ENCODE assay signal across 1 cellular context in the genomic region with DNA sequence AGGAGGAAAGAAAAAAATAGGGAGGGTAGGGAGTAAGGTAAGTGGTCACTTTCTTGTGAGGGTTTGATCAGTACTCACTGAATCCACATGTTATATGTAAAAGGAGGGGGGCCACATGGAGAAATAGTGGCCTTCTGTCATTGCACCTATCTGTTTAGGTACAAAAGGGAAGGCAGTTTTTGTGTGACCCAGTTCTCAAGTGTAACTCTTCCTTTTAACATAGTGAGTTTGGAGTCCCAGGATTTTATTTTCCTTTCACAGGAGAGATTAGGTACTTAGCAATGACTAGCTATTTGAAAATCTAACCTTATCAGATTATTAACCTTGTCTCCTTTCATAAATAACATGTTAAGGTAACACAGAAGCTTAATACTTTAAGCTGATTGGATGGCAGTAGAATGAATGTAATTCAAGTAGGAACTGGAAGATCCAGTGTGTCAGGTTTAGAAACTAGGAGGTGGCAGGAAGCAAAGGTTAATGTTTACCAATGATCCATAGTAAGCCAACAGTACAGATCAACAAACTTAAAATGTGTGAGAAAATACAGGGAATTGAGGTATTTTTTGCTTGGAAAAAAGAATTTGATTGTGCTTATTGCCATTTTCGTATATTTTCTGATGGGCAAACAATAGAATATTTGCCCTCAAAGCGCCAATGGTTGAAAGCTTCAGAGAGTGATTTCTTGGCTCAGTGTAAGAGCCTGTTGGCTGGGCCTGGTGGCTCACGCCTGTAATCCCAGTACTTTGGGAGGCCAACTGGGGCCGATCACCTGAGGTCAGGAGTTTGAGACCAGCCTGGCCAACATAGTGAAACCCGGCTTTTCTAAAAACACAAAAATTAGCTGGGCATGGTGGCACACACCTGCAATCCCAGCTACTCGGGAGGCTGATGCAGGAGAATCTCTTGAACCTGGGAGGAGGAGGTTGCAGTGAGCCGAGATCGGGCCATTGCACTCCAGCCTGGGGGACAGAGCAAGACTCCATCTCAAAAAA.
TF ChIP-seq lines count a peak whose summit lies in the region.

No MANE protein-coding gene starts in this region.

TF ChIP-seq in liver, 16 proteins besides CTCF, POLR2A, EP300 and RAD21 (continued from another document):
- TF ChIP-seq, protein P1, sequence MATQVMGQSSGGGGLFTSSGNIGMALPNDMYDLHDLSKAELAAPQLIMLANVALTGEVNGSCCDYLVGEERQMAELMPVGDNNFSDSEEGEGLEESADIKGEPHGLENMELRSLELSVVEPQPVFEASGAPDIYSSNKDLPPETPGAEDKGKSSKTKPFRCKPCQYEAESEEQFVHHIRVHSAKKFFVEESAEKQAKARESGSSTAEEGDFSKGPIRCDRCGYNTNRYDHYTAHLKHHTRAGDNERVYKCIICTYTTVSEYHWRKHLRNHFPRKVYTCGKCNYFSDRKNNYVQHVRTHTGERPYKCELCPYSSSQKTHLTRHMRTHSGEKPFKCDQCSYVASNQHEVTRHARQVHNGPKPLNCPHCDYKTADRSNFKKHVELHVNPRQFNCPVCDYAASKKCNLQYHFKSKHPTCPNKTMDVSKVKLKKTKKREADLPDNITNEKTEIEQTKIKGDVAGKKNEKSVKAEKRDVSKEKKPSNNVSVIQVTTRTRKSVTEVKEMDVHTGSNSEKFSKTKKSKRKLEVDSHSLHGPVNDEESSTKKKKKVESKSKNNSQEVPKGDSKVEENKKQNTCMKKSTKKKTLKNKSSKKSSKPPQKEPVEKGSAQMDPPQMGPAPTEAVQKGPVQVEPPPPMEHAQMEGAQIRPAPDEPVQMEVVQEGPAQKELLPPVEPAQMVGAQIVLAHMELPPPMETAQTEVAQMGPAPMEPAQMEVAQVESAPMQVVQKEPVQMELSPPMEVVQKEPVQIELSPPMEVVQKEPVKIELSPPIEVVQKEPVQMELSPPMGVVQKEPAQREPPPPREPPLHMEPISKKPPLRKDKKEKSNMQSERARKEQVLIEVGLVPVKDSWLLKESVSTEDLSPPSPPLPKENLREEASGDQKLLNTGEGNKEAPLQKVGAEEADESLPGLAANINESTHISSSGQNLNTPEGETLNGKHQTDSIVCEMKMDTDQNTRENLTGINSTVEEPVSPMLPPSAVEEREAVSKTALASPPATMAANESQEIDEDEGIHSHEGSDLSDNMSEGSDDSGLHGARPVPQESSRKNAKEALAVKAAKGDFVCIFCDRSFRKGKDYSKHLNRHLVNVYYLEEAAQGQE (IDR thresholded peaks at IDR 0.05) = no peak
- TF ChIP-seq JUND (IDR thresholded peaks at IDR 0.05) (no peak), EGR1 (IDR thresholded peaks at IDR 0.05; ENCODE audit: low read depth in 2 of 2) (no peak), YY1 (IDR thresholded peaks at IDR 0.05) (no peak), TAF1 (conservative IDR thresholded peaks at IDR 0.05) (no peak), HNF4A (conservative IDR thresholded peaks at IDR 0.05) (peak; percentile 65 to 68), NR2F2 (IDR thresholded peaks at IDR 0.05) (no peak), HNF4G (IDR thresholded peaks at IDR 0.05) (no peak), FOXA1 (IDR thresholded peaks at IDR 0.05) (no peak), GABPA (IDR thresholded peaks at IDR 0.05 in 1 of 2, conservative IDR thresholded peaks at IDR 0.05 in 1 of 2) (no peak)
- TF ChIP-seq, protein P2, sequence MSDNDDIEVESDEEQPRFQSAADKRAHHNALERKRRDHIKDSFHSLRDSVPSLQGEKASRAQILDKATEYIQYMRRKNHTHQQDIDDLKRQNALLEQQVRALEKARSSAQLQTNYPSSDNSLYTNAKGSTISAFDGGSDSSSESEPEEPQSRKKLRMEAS (IDR thresholded peaks at IDR 0.05) = peak; percentile 21
TF ChIP-seq in liver: peak in this region for 4.
